17 cellular contexts compared by ENCODE assay signal in genomic region chr13:87376081-87376480, GRCh38.
"Had no signal": no experiment of that assay in that cellular context is flagged by ENCODE, and none has a peak within 500 bp of the region (broad histone marks: within the 10 kb centered on the region; RNA-seq: fewer than 3 reads in every experiment).

No MANE protein-coding gene starts in this region.

- H3K4me3 ChIP-seq: body of pancreas, left lung, suprapubic skin had no signal

- H3K4me1 Mint-ChIP-seq: activated CD4-positive, alpha-beta T cell treated with anti-CD3 and anti-CD28 coated beads for 36 hours; immature natural killer cell had no signal

- H3K4me1 ChIP-seq: body of pancreas, left lung, suprapubic skin had no signal

- H3K27ac ChIP-seq: body of pancreas, left lung, suprapubic skin, WERI-Rb-1 had no signal

- H3K4me3 Mint-ChIP-seq: activated CD4-positive, alpha-beta T cell treated with anti-CD3 and anti-CD28 coated beads for 36 hours; activated CD8-positive, alpha-beta T cell treated with anti-CD3 and anti-CD28 coated beads, Interleukin-2, amount 10 ng/mL, durations not matched to agents 7 days and 5 days; activated naive CD4-positive, alpha-beta T cell treated with anti-CD3 and anti-CD28 coated beads for 36 hours; activated T-helper 1 cell treated with anti-CD3 and anti-CD28 coated beads, Interleukin-12 subunit alpha, Interleukin-12 subunit beta, Interleukin-2, Interleukin-4 antibody, amounts not matched to agents 30 ng/mL and 10 ng/mL and 1 ng/mL, durations not matched to agents 14 hours and 24 hours and 36 hours; dendritic cell treated with granulocyte-macrophage colony-stimulating factor and Interleukin-4, amounts not matched to agents 40 ng/mL and 50 ng/mL, for 4 days; effector memory CD8-positive, alpha-beta T cell; immature natural killer cell; type B pancreatic cell had no signal

- H3K27me3 Mint-ChIP-seq: activated CD4-positive, alpha-beta T cell treated with anti-CD3 and anti-CD28 coated beads for 36 hours; dendritic cell treated with granulocyte-macrophage colony-stimulating factor and Interleukin-4, amounts not matched to agents 40 ng/mL and 50 ng/mL, for 4 days; effector memory CD8-positive, alpha-beta T cell; type B pancreatic cell had no signal

- H3K36me3 Mint-ChIP-seq: immature natural killer cell, type B pancreatic cell had no signal

- ATAC-seq: activated CD4-positive, alpha-beta T cell treated with anti-CD3 and anti-CD28 coated beads for 36 hours; activated CD8-positive, alpha-beta T cell treated with anti-CD3 and anti-CD28 coated beads, Interleukin-2, amount 10 ng/mL, durations not matched to agents 7 days and 5 days; body of pancreas; effector memory CD8-positive, alpha-beta T cell; left lung; stimulated activated naive CD8-positive, alpha-beta T cell treated with anti-CD3 and anti-CD28 coated beads, Interleukin-15, Interleukin-2, amounts not matched to agents 100 U/mL and 50 U/mL, for 24 hours had no signal

- H3K36me3 ChIP-seq: left lung, suprapubic skin, WERI-Rb-1 had no signal

- H3K27me3 ChIP-seq: body of pancreas, left lung, suprapubic skin had no signal

- DNase-seq: activated CD4-positive, alpha-beta T cell treated with anti-CD3 and anti-CD28 coated beads for 36 hours; activated CD8-positive, alpha-beta memory T cell treated with anti-CD3 and anti-CD28 coated beads, Interleukin-2, amount 50 U/mL, for 48 hours; activated CD8-positive, alpha-beta T cell treated with anti-CD3 and anti-CD28 coated beads, Interleukin-2, amount 10 ng/mL, durations not matched to agents 7 days and 5 days; activated naive CD4-positive, alpha-beta T cell treated with anti-CD3 and anti-CD28 coated beads for 36 hours; body of pancreas; effector memory CD8-positive, alpha-beta T cell; glutamatergic neuron; immature natural killer cell; left lung; stimulated activated CD4-positive, alpha-beta T cell treated with anti-CD3 and anti-CD28 coated beads, Interleukin-2, amount 100 ng/mL, for 48 hours; stimulated activated naive CD8-positive, alpha-beta T cell treated with anti-CD3 and anti-CD28 coated beads, Interleukin-15, Interleukin-2, amounts not matched to agents 100 U/mL and 50 U/mL, for 24 hours; T-helper 1 cell; WERI-Rb-1 had no signal

- H3K9me3 ChIP-seq: body of pancreas, suprapubic skin had no signal

- H3K27ac Mint-ChIP-seq: activated CD4-positive, alpha-beta T cell treated with anti-CD3 and anti-CD28 coated beads for 36 hours; activated CD8-positive, alpha-beta T cell treated with anti-CD3 and anti-CD28 coated beads, Interleukin-2, amount 10 ng/mL, durations not matched to agents 7 days and 5 days; activated naive CD4-positive, alpha-beta T cell treated with anti-CD3 and anti-CD28 coated beads for 36 hours; activated T-helper 1 cell treated with anti-CD3 and anti-CD28 coated beads, Interleukin-12 subunit alpha, Interleukin-12 subunit beta, Interleukin-2, Interleukin-4 antibody, amounts not matched to agents 30 ng/mL and 10 ng/mL and 1 ng/mL, durations not matched to agents 14 hours and 24 hours and 36 hours; dendritic cell treated with granulocyte-macrophage colony-stimulating factor and Interleukin-4, amounts not matched to agents 40 ng/mL and 50 ng/mL, for 4 days; effector memory CD8-positive, alpha-beta T cell; immature natural killer cell; type B pancreatic cell had no signal
